ENCODE assay signal across 9 cellular contexts in the genomic region with DNA sequence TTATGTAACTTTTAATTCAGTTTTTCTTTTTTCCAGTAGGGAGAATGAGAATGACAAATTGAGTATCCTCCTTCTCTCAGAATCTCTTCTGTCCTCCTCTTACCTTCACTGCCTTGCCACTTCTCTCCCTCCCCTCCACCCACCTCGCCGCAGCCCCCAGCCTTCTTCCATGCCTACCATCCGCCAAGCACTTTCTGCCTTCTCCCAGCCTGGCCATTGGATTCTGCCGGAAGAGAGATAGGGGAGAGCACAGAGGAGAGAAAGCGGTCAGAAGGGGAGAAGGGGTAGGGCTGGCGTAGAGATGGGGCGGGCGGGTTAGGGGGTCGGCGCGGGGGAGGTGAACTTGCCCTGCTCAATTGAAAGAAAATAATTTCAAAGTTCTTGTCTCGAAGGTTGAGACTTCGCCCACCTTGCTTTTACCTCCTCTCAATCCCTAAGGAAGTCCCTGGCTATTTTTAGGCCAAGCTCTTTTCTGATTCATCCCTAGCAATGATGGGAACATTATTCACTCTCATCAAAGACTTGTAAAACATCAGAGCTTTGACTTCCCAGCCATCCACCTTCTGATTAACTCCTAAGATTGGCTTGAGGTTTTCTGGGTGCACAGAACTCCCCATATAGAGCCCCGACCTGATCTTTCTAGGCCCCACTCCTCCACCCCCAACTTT. TPM values are rescaled to one million over a fixed set of nuclear protein-coding genes. Genes with fewer than 3 reads are reported as not detected.
DNase-seq lines count a peak whose midpoint lies in the region; ATAC-seq and TF ChIP-seq lines count a peak whose summit lies in the region.
"Had no signal": no experiment of that assay in that cellular context is flagged by ENCODE, and none has a peak within 500 bp of the region (broad histone marks: within the 10 kb centered on the region; RNA-seq: fewer than 3 reads in every experiment).

No MANE protein-coding gene starts in this region.

- H3K4me3 ChIP-seq in Peyer's patch (peak overlapping the region; percentile 51 to 73 (median 62)), esophagus (ENCODE audit: low read depth in 1 of 2, low read length in 2 of 2) (peak overlapping the region; percentile 61 to 64)

- no peaks in the 10 kb centered on the region for H3K36me3 ChIP-seq in Peyer's patch
- no peaks in the 10 kb centered on the region for H3K36me3 ChIP-seq in esophagus (ENCODE audit: control insufficient read depth in 2 of 2, insufficient read depth in 2 of 2, low read length in 1 of 2)

- H3K27ac ChIP-seq in Peyer's patch (peak overlapping the region in 3 of 4 donors; percentile 63 to 93 (median 86)), esophagus (ENCODE audit: low read depth in 2 of 2, low read length in 1 of 2) (peak overlapping the region; percentile 26 to 48)

- ATAC-seq in omental fat pad (ENCODE audit: low FRiP score) (peak; percentile 34), GM21737 (IDR thresholded peaks at IDR 0.05; ENCODE audit: unreplicated experiment) (no peak), GM21786 (IDR thresholded peaks at IDR 0.05; ENCODE audit: unreplicated experiment) (no peak)

- TF ChIP-seq POLR2A in Peyer's patch (IDR thresholded peaks at IDR 0.05): no peak

- no peaks in the 10 kb centered on the region for H3K27me3 ChIP-seq in Peyer's patch
- H3K27me3 ChIP-seq in esophagus (ENCODE audit: control insufficient read depth in 1 of 2, insufficient read depth in 2 of 2, low read length in 2 of 2): no peaks in the 10 kb centered on the region

- H3K4me1 ChIP-seq in Peyer's patch (peaks cover 0 to 25% (median 2%) of the 10 kb centered on the region in 4 donors), esophagus (ENCODE audit: control insufficient read depth in 2 of 2, insufficient read depth in 2 of 2, low read length in 1 of 2) (peaks cover 2% of the 10 kb centered on the region in 2 donors)

- WGBS in esophagus, 2 donors: 34 to 38% methylated on average over 14 of the region's 14 CpGs

- peak; percentile 80 for DNase-seq in ELR (ENCODE audit: low read depth)
- DNase-seq in Peyer's patch: no peak
- no peak for DNase-seq in omental fat pad (ENCODE audit: low spot score)
- no peak for DNase-seq in Ammon's horn (ENCODE audit: low spot score)
- no peak for DNase-seq in AG08396 (ENCODE audit: low spot score)

- H3K9me3 ChIP-seq in Peyer's patch (no peaks in the 10 kb centered on the region), esophagus (ENCODE audit: control insufficient read depth in 2 of 2, insufficient read depth in 1 of 2, low read depth in 1 of 2, low read length in 1 of 2) (no peaks in the 10 kb centered on the region)

- TF ChIP-seq CTCF in Peyer's patch (IDR thresholded peaks at IDR 0.05) (no peak), omental fat pad (IDR thresholded peaks at IDR 0.05) (no peak)

RNA-seq across cellular contexts. Expression of gene C3orf52, which starts 0.8 kb away (rescaled TPM):
- total RNA-seq in Peyer's patch: 10 to 100 TPM; 13.2 to 31.0 (median 25.9) TPM
- 1 to 10 TPM; 2.0 to 2.1 TPM for polyA plus RNA-seq in esophagus
- total RNA-seq in omental fat pad: 10 to 100 TPM in 2 of 4 donors, 1 to 10 TPM in 1, not detected in 1; 2.3 to 39.1 (median 13.1) TPM

RNA-seq across cellular contexts. Expression of gene GCSAM, which starts 46.1 kb away (rescaled TPM):
- 1 to 10 TPM in 1 of 4 donors, under 1 TPM in 1, not detected in 2; 0.40 to 5.8 TPM for total RNA-seq in Peyer's patch
- polyA plus RNA-seq in esophagus: under 1 TPM; 0.66 to 0.90 TPM
- total RNA-seq in omental fat pad: under 1 TPM in 3 of 4 donors, not detected in 1; 0.47 to 0.88 (median 0.48) TPM
- total RNA-seq: NCI-H460 had no signal

RNA-seq across cellular contexts. Expression of gene TMPRSS7, which starts 52.5 kb away (rescaled TPM):
- total RNA-seq in Peyer's patch (not detected), omental fat pad (not detected)
- polyA plus RNA-seq in esophagus: under 1 TPM in 1 of 2 donors, not detected in 1; 0.01 TPM
